ENCODE assay signal across 3 cellular contexts in genomic region chr7:106583133-106583532, GRCh38.
A peak's percentile ranks its signal among the peaks of the same experiment; 100 is the strongest.
TF ChIP-seq lines count a peak whose summit lies in the region.

No MANE protein-coding gene starts in this region.

TF ChIP-seq in SK-N-SH, 30 proteins besides CTCF, POLR2A, EP300 and RAD21:
- TF ChIP-seq TEAD4 (IDR thresholded peaks at IDR 0.05; ENCODE audit: borderline replicate concordance, insufficient read depth) (no peak), TCF12 (IDR thresholded peaks at IDR 0.05) (peak; percentile 64), NRF1 (IDR thresholded peaks at IDR 0.05; ENCODE audit: low read depth, low read length) (no peak)

TF ChIP-seq in SK-N-SH treated with all-trans-retinoic acid at 6 μM for 48 hours, 23 proteins besides CTCF, POLR2A, EP300 and RAD21:
- TF ChIP-seq TCF4 (CRISPR knock-in tag; IDR thresholded peaks at IDR 0.05; ENCODE audit: borderline replicate concordance) (no peak), RARB (CRISPR knock-in tag; IDR thresholded peaks at IDR 0.05) (no peak), ZFP30 (CRISPR knock-in tag; IDR thresholded peaks at IDR 0.05) (no peak), POU6F1 (CRISPR knock-in tag; IDR thresholded peaks at IDR 0.05; ENCODE audit: borderline replicate concordance, low read depth) (no peak), ZNF8 (CRISPR knock-in tag; IDR thresholded peaks at IDR 0.05) (no peak), PATZ1 (CRISPR knock-in tag; IDR thresholded peaks at IDR 0.05; ENCODE audit: borderline replicate concordance) (no peak), ZNF565 (CRISPR knock-in tag; conservative IDR thresholded peaks at IDR 0.05; ENCODE audit: low read depth) (no peak), TOX (CRISPR knock-in tag; IDR thresholded peaks at IDR 0.05; ENCODE audit: borderline replicate concordance) (no peak), ARNTL (CRISPR knock-in tag; IDR thresholded peaks at IDR 0.05; ENCODE audit: borderline replicate concordance, low read depth) (no peak), OSR1 (CRISPR knock-in tag; IDR thresholded peaks at IDR 0.05) (no peak), GLIS3 (CRISPR knock-in tag; IDR thresholded peaks at IDR 0.05) (no peak), ISL1 (CRISPR knock-in tag; IDR thresholded peaks at IDR 0.05) (no peak), ZFP3 (CRISPR knock-in tag; IDR thresholded peaks at IDR 0.05) (no peak), CSDC2 (CRISPR knock-in tag; IDR thresholded peaks at IDR 0.05) (no peak), ESRRG (CRISPR knock-in tag; IDR thresholded peaks at IDR 0.05) (no peak), CSRNP3 (CRISPR knock-in tag; IDR thresholded peaks at IDR 0.05) (no peak), BACH2 (CRISPR knock-in tag; IDR thresholded peaks at IDR 0.05; ENCODE audit: borderline replicate concordance) (no peak), TSHZ2 (CRISPR knock-in tag; IDR thresholded peaks at IDR 0.05) (no peak), ZNF70 (CRISPR knock-in tag; IDR thresholded peaks at IDR 0.05) (no peak), SNAI2 (CRISPR knock-in tag; IDR thresholded peaks at IDR 0.05) (no peak)

TF ChIP-seq in IMR-90, 13 proteins besides CTCF, POLR2A, EP300 and RAD21:
- TF ChIP-seq CEBPB (IDR thresholded peaks at IDR 0.05; ENCODE audit: low read depth, low read length) (peak; percentile 54; the same call in 1 of the 2 replicates), MXI1 (IDR thresholded peaks at IDR 0.05; ENCODE audit: borderline replicate concordance, low read depth, low read length) (no peak)
